In genomic region chr16:2476741-2477140, GRCh38 we compare ENCODE assay signal across 16 cellular contexts. TPM values are rescaled to one million over a fixed set of nuclear protein-coding genes. Genes with fewer than 3 reads are reported as not detected.
DNase-seq lines count a peak whose midpoint lies in the region; ATAC-seq and TF ChIP-seq lines count a peak whose summit lies in the region.
"Had no signal": no experiment of that assay in that cellular context is flagged by ENCODE, and none has a peak within 500 bp of the region (broad histone marks: within the 10 kb centered on the region; RNA-seq: fewer than 3 reads in every experiment).

No MANE protein-coding gene starts in this region.

- H3K9me3 Mint-ChIP-seq in CD8-positive, alpha-beta memory T cell = no peaks in the 10 kb centered on the region
- no peaks in the 10 kb centered on the region for H3K9me3 Mint-ChIP-seq in central memory CD8-positive, alpha-beta T cell
- H3K9me3 Mint-ChIP-seq in nephron = no peaks in the 10 kb centered on the region

- no peak overlapping the region for H3K4me3 ChIP-seq in CD8-positive, alpha-beta memory T cell (ENCODE audit: low read length)
- no peak overlapping the region for H3K4me3 ChIP-seq in OCI-LY7 (ENCODE audit: low read depth, low read length, poor library complexity, severe bottlenecking)
- H3K4me3 ChIP-seq: lung, ovary had no signal

- peaks cover 0 to 2% (median 0%) of the 10 kb centered on the region in 3 donors for H3K36me3 Mint-ChIP-seq in CD8-positive, alpha-beta memory T cell
- H3K36me3 Mint-ChIP-seq in central memory CD8-positive, alpha-beta T cell (ENCODE audit: insufficient read depth) = no peaks in the 10 kb centered on the region
- H3K36me3 Mint-ChIP-seq in nephron (ENCODE audit: low read depth) = no peaks in the 10 kb centered on the region

- H4K20me1 ChIP-seq in OCI-LY7 (ENCODE audit: insufficient read depth, low read length) = peaks cover 9% of the 10 kb centered on the region; the same call in 1 of the 2 replicates

- H3K36me3 ChIP-seq in CD8-positive, alpha-beta memory T cell (ENCODE audit: insufficient read depth, low read length) = no peaks in the 10 kb centered on the region
- peaks cover 7% of the 10 kb centered on the region; the same call in 1 of the 2 replicates for H3K36me3 ChIP-seq in OCI-LY7 (ENCODE audit: insufficient read depth, low read length)
- H3K36me3 ChIP-seq: ovary had no signal

- H3K4me3 Mint-ChIP-seq in CD8-positive, alpha-beta memory T cell = peak overlapping the region; percentile 58 to 84 (median 75)
- H3K4me3 Mint-ChIP-seq in central memory CD8-positive, alpha-beta T cell = peak overlapping the region; percentile 73
- H3K4me3 Mint-ChIP-seq in nephron = peak overlapping the region; percentile 76 to 85 (median 85)

- no peaks in the 10 kb centered on the region for H3K9me2 ChIP-seq in OCI-LY7 (ENCODE audit: insufficient read depth, low read length)

- CTCF ChIA-PET in CD8-positive, alpha-beta memory T cell (lab: Charles Lee) = no interaction called here
- CTCF ChIA-PET in OCI-LY7 (lab: Charles Lee; ENCODE audit: unreplicated experiment) = no interaction called here

- peaks cover 17% of the 10 kb centered on the region for H3K27me3 ChIP-seq in CD8-positive, alpha-beta memory T cell (ENCODE audit: insufficient read depth, low read length, poor library complexity, severe bottlenecking)

- intact Hi-C loops in OCI-LY7 (cut with micrococcal nuclease; ENCODE audit: unreplicated experiment) = no loop called here

- peaks cover 6 to 7% of the 10 kb centered on the region in 2 donors for H3K27me3 Mint-ChIP-seq in CD8-positive, alpha-beta memory T cell
- H3K27me3 Mint-ChIP-seq in central memory CD8-positive, alpha-beta T cell = peaks cover 9% of the 10 kb centered on the region
- peaks cover 9% of the 10 kb centered on the region for H3K27me3 Mint-ChIP-seq in nephron (ENCODE audit: low read depth)

- POLR2A ChIA-PET in CD8-positive, alpha-beta memory T cell (lab: Charles Lee) = no interaction called here
- POLR2A ChIA-PET in OCI-LY7 (lab: Charles Lee) = interaction anchor here (0.6 kb wide), 1 partner anchor 968 kb away, joined by 4 read pairs; no protein-coding TSS in a partner anchor

- TSS peak; percentile 56 for BruUV-seq in OCI-LY7 (replicated peaks; lab: Mats Ljungman, UMichigan)

- H3K4me2 ChIP-seq in OCI-LY7 (ENCODE audit: low read length) = peak overlapping the region; percentile 77; the same call in 1 of the 2 replicates

- peaks cover 20 to 22% (median 22%) of the 10 kb centered on the region in 3 donors for H3K4me1 Mint-ChIP-seq in CD8-positive, alpha-beta memory T cell
- H3K4me1 Mint-ChIP-seq in central memory CD8-positive, alpha-beta T cell = peaks cover 37% of the 10 kb centered on the region
- H3K4me1 Mint-ChIP-seq in nephron = peaks cover 28% of the 10 kb centered on the region

- H2AFZ ChIP-seq in OCI-LY7 (ENCODE audit: low read length) = no peak overlapping the region

- DNase-seq in CD8-positive, alpha-beta memory T cell = no peak
- no peak for DNase-seq in OCI-LY7 (ENCODE audit: low spot score)
- no peak for DNase-seq in central memory CD8-positive, alpha-beta T cell (ENCODE audit: low spot score in 2 of 2)
- DNase-seq in activated effector memory CD4-positive, alpha-beta T cell treated with anti-CD3 and anti-CD28 coated beads, Interleukin-2, amount 50 U/mL, for 16 hours = no peak
- DNase-seq: anterior cingulate cortex, GOT3, NCI-H2029, ovary, spleen had no signal

- H3K27ac ChIP-seq in CD8-positive, alpha-beta memory T cell (ENCODE audit: low read depth, low read length) = no peak overlapping the region
- H3K27ac ChIP-seq in OCI-LY7 (ENCODE audit: low read depth, low read length, poor library complexity, severe bottlenecking) = no peak overlapping the region
- H3K27ac ChIP-seq: ovary, spleen had no signal

- no peaks in the 10 kb centered on the region for H3K9me3 ChIP-seq in CD8-positive, alpha-beta memory T cell (ENCODE audit: low read length)
- no peaks in the 10 kb centered on the region for H3K9me3 ChIP-seq in OCI-LY7 (ENCODE audit: low read length)
- H3K9me3 ChIP-seq: ovary, spleen had no signal

- peaks cover 23% of the 10 kb centered on the region; the same call in 1 of the 2 replicates for H3K79me2 ChIP-seq in OCI-LY7 (ENCODE audit: insufficient read depth, low read depth, low read length)

- no peak for ATAC-seq in central memory CD8-positive, alpha-beta T cell (replicated peaks; ENCODE audit: extremely low read depth, poor library complexity, severe bottlenecking)
- ATAC-seq in HG02759 (IDR thresholded peaks at IDR 0.05; ENCODE audit: unreplicated experiment) (no peak), GM21526 (IDR thresholded peaks at IDR 0.05; ENCODE audit: low FRiP score, unreplicated experiment) (no peak), HG03025 (IDR thresholded peaks at IDR 0.05; ENCODE audit: low FRiP score, unreplicated experiment) (no peak)

- peak overlapping the region in 4 of 8 donors; percentile 9 to 68 (median 39) for H3K27ac Mint-ChIP-seq in CD8-positive, alpha-beta memory T cell
- H3K27ac Mint-ChIP-seq in central memory CD8-positive, alpha-beta T cell (ENCODE audit: low read depth) = no peak overlapping the region
- peak overlapping the region in 2 of 3 experiments; percentile 73 to 82 for H3K27ac Mint-ChIP-seq in nephron

- H3K4me1 ChIP-seq in CD8-positive, alpha-beta memory T cell (ENCODE audit: insufficient read depth, low read length) = peaks cover 14% of the 10 kb centered on the region
- H3K4me1 ChIP-seq in OCI-LY7 (ENCODE audit: insufficient read depth, low read length, poor library complexity, severe bottlenecking) = peaks cover 33% of the 10 kb centered on the region

- TF ChIP-seq CTCF in OCI-LY7 (conservative IDR thresholded peaks at IDR 0.05; ENCODE audit: low read length) (no peak), nephron (IDR thresholded peaks at IDR 0.05; ENCODE audit: unreplicated experiment in 3 of 3) (no peak)

RNA-seq across cellular contexts. Expression of gene TBC1D24, which starts 1.8 kb away (rescaled TPM):
- total RNA-seq in CD8-positive, alpha-beta memory T cell = 10 to 100 TPM; 28.3 to 32.7 TPM
- 3.5 TPM for polyA plus RNA-seq in CD8-positive, alpha-beta memory T cell
- 19.8 and 23.4 TPM in 2 replicates for total RNA-seq in OCI-LY7 (2014; rRNA removed; shearing (Covaris generic))
- total RNA-seq in OCI-LY7 (2022) = 29.9 and 34.7 TPM in 2 replicates

RNA-seq across cellular contexts. Expression of gene NTN3, which starts 5.6 kb away (rescaled TPM):
- not detected for total RNA-seq in CD8-positive, alpha-beta memory T cell
- not detected for polyA plus RNA-seq in CD8-positive, alpha-beta memory T cell
- total RNA-seq in OCI-LY7 (2014; rRNA removed; shearing (Covaris generic)) = 2.3 and 4.8 TPM in 2 replicates
- 1.5 and 1.7 TPM in 2 replicates for total RNA-seq in OCI-LY7 (2022)
- total RNA-seq: activated CD8-positive, alpha-beta memory T cell treated with anti-CD3 and anti-CD28 coated beads for 36 hours; T-helper 1 cell treated with Interleukin-12 subunit alpha and Interleukin-12 subunit beta and Interleukin-4 antibody, amounts not matched to agents 30 ng/mL and 1 ng/mL, for 36 hours had no signal

RNA-seq across cellular contexts. Expression of gene TEDC2, which starts 16.8 kb away (rescaled TPM):
- 10 to 100 TPM; 32.1 to 34.2 TPM for total RNA-seq in CD8-positive, alpha-beta memory T cell
- polyA plus RNA-seq in CD8-positive, alpha-beta memory T cell = 0.56 TPM
- 89.3 and 110 TPM in 2 replicates for total RNA-seq in OCI-LY7 (2014; rRNA removed; shearing (Covaris generic))
- 48.0 and 56.0 TPM in 2 replicates for total RNA-seq in OCI-LY7 (2022)

RNA-seq across cellular contexts. Expression of gene ATP6V0C, which starts 37.0 kb away (rescaled TPM):
- total RNA-seq in CD8-positive, alpha-beta memory T cell = 100 to 1,000 TPM; 154 to 157 TPM
- 101 TPM for polyA plus RNA-seq in CD8-positive, alpha-beta memory T cell
- 15.0 and 16.4 TPM in 2 replicates for total RNA-seq in OCI-LY7 (2014; rRNA removed; shearing (Covaris generic))
- total RNA-seq in OCI-LY7 (2022) = 87.4 and 94.3 TPM in 2 replicates

RNA-seq across cellular contexts. Expression of gene AMDHD2, which starts 43.4 kb away (rescaled TPM):
- total RNA-seq in CD8-positive, alpha-beta memory T cell = 10 to 100 TPM; 34.1 to 35.5 TPM
- polyA plus RNA-seq in CD8-positive, alpha-beta memory T cell = 21.2 TPM
- total RNA-seq in OCI-LY7 (2014; rRNA removed; shearing (Covaris generic)) = 48.4 and 51.8 TPM in 2 replicates
- 47.1 and 59.7 TPM in 2 replicates for total RNA-seq in OCI-LY7 (2022)
